28 cellular contexts compared by ENCODE assay signal in the genomic region with DNA sequence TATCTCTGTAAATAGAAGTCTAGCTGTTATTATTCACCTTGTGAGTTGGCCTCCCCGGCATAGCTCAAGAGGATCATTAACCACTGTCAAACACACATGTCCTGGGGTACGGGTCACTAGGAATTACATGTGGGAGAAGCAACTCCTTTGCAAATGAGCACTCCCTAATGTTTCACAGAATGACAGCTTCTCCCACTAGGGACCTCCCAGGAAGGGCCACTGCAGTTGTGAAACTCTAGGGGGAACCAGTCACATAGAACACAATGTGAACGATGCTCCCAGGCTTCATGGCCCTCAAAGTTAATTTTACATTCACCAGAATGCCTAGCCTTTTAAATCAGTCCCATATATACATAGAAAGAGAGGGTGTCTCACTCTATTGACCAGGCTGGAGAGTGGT. TPM values are rescaled to one million over a fixed set of nuclear protein-coding genes. Genes with fewer than 3 reads are reported as not detected.
A peak's percentile ranks its signal among the peaks of the same experiment; 100 is the strongest.
DNase-seq lines count a peak whose midpoint lies in the region; ATAC-seq, FAIRE-seq and TF ChIP-seq lines count a peak whose summit lies in the region.
"Had no signal": no experiment of that assay in that cellular context is flagged by ENCODE, and none has a peak within 500 bp of the region (broad histone marks: within the 10 kb centered on the region; RNA-seq: fewer than 3 reads in every experiment).

No MANE protein-coding gene starts in this region.

- no peaks in the 10 kb centered on the region for H3K79me2 ChIP-seq in K562 (ENCODE audit: control insufficient read depth, insufficient read depth, low read length)

- H3K4me1 ChIP-seq in K562 (replicated peaks in 1 of 2; ENCODE audit: control insufficient read depth in 2 of 2, insufficient read depth in 2 of 2, low read length in 2 of 2) = no peaks in the 10 kb centered on the region
- no peaks in the 10 kb centered on the region for H3K4me1 ChIP-seq in right lobe of liver
- no peaks in the 10 kb centered on the region for H3K4me1 ChIP-seq in effector memory CD4-positive, alpha-beta T cell (ENCODE audit: control insufficient read depth, insufficient read depth, low read length, poor library complexity, severe bottlenecking)

- 4% methylated on average over 3 of the region's 3 CpGs for WGBS in K562 (ENCODE audit: insufficient coverage, low coverage, missing lambda C conversion rate)
- WGBS in right lobe of liver (ENCODE audit: insufficient coverage, low coverage, low lambda C conversion rate, missing lambda C conversion rate) = 28% methylated on average over 3 of the region's 3 CpGs

- in situ Hi-C loops in K562 (cut with MboI) = no loop called here

- no peak for FAIRE-seq in K562 (lab: Jason Lieb, UNC)
- FAIRE-seq: endometrium had no signal

- TF ChIP-seq CTCF in GM12865 (IDR thresholded peaks at IDR 0.05; ENCODE audit: insufficient read depth, low read depth, low read length, missing control alignments) (peak; percentile 33), K562 (IDR thresholded peaks at IDR 0.05 in 2 of 3, conservative IDR thresholded peaks at IDR 0.05 in 1 of 3; ENCODE audit: insufficient read depth in 2 of 3, low read depth in 1 of 3, low read length in 3 of 3) (peak in 2 of 3 experiments; percentile 41 to 58; a peak in 4 of 6 replicates), right lobe of liver (IDR thresholded peaks at IDR 0.05) (peak in 1 of 4 donors; percentile 15)

- intact Hi-C loops in K562 (cut with micrococcal nuclease) = loop anchor here (2.0 to 5.0 kb wide), 2 partner anchors 36 to 89 kb away; no protein-coding TSS in a partner anchor
- intact Hi-C loops in right lobe of liver (cut with DNase I) = loop anchor here in 1 of 2 donors (5.0 kb wide), 1 partner anchor 89 kb away; no protein-coding TSS in a partner anchor

- TF ChIP-seq POLR2A in K562 (conservative IDR thresholded peaks at IDR 0.05) (no peak), right lobe of liver (IDR thresholded peaks at IDR 0.05) (no peak)

- CTCF ChIA-PET in K562 (lab: Yijun Ruan, JAX; ENCODE audit: low intra/inter-chr PET ratio) = interaction anchor here (4.5 kb wide), 1 partner anchor 88 kb away, joined by 53 read pairs; no protein-coding TSS in a partner anchor

- peak; percentile 61; the same call in 1 of the 3 replicates for ATAC-seq in K562
- peak; percentile 11 to 54 (median 47) for ATAC-seq in right lobe of liver
- ATAC-seq: activated T-cell treated with anti-CD3 and anti-CD28 coated beads, Interleukin-2, amount 50 U/mL, for 72 hours; CD8-positive, alpha-beta T cell; left colon; SK-N-SH treated with all-trans-retinoic acid at 6 μM for 48 hours had no signal

- TF ChIP-seq RAD21 in K562 (CRISPR knock-in tag; conservative IDR thresholded peaks at IDR 0.05 in 1 of 2, IDR thresholded peaks at IDR 0.05 in 1 of 2) = peak in 1 of 2 experiments; percentile 27; a peak in 2 of 4 replicates

- no peak overlapping the region for H3K4me2 ChIP-seq in K562 (ENCODE audit: insufficient read depth, low read length)

- H2AFZ ChIP-seq in K562 (ENCODE audit: low read depth, low read length) = no peak overlapping the region

- no peak overlapping the region for H3K9ac ChIP-seq in K562 (ENCODE audit: insufficient read depth in 1 of 2, low read depth in 2 of 2, low read length in 2 of 2)

- H3K27ac ChIP-seq in K562 (ENCODE audit: extremely low read depth, low read depth, low read length) = no peak overlapping the region
- H3K27ac ChIP-seq in right lobe of liver = no peak overlapping the region
- no peak overlapping the region for H3K27ac ChIP-seq in effector memory CD4-positive, alpha-beta T cell (ENCODE audit: insufficient read depth, low read length, poor library complexity, severe bottlenecking)
- H3K27ac ChIP-seq: coronary artery had no signal

- no peaks in the 10 kb centered on the region for H3K9me1 ChIP-seq in K562 (ENCODE audit: control insufficient read depth, insufficient read depth, low read length)

- peak; percentile 37 for DNase-seq in GM12865 (ENCODE audit: low read depth)
- DNase-seq in Kasumi-1 (lab: John Stamatoyannopoulos, UW) = peak; percentile 4 to 6
- no peak for DNase-seq in K562 (ENCODE audit: extremely low read depth in 1 of 4, low spot score in 3 of 4)
- no peak for DNase-seq in right lobe of liver
- DNase-seq in effector memory CD4-positive, alpha-beta T cell = no peak
- DNase-seq in pons (ENCODE audit: low spot score) = no peak
- DNase-seq in activated CD4-positive, alpha-beta T cell treated with anti-CD3 and anti-CD28 coated beads for 1 hour = no peak
- DNase-seq: activated CD4-positive, CD25-positive, alpha-beta regulatory T cell treated with anti-CD3 and anti-CD28 coated beads, Interleukin-2, amount 50 U/mL, for 72 hours; activated T-cell treated with anti-CD3 and anti-CD28 coated beads, Interleukin-2, amount 50 U/mL, for 72 hours; CD8-positive, alpha-beta T cell; DMS53; HCEC 1CT; left colon; midbrain; MV-4-11; NCI-H1930; NCI-H446 treated with DMSO at 0.1 percent for 48 hours; stimulated activated CD4-positive, alpha-beta T cell treated with anti-CD3 and anti-CD28 coated beads, Interleukin-1b, Interleukin-23, amount 100 ng/mL, for 48 hours; stimulated activated naive CD4-positive, alpha-beta T cell treated with Interleukin-2 at 50 U/mL for 16 hours; T1000 had no signal

- TF ChIP-seq EP300 in K562 (IDR thresholded peaks at IDR 0.05; ENCODE audit: low read length) = no peak

- POLR2A ChIA-PET in K562 (lab: Yijun Ruan, JAX) = no interaction called here

- peaks cover 3% of the 10 kb centered on the region; the same call in 1 of the 2 replicates for H3K9me3 ChIP-seq in K562 (replicated peaks; ENCODE audit: control insufficient read depth, insufficient read depth, low read depth, low read length)
- no peaks in the 10 kb centered on the region for H3K9me3 ChIP-seq in right lobe of liver
- no peaks in the 10 kb centered on the region for H3K9me3 ChIP-seq in effector memory CD4-positive, alpha-beta T cell (ENCODE audit: control insufficient read depth, low read length)

- no peaks in the 10 kb centered on the region for H3K36me3 ChIP-seq in K562 (ENCODE audit: control insufficient read depth, insufficient read depth, low read length)
- H3K36me3 ChIP-seq in right lobe of liver = no peaks in the 10 kb centered on the region
- H3K36me3 ChIP-seq in effector memory CD4-positive, alpha-beta T cell (ENCODE audit: control insufficient read depth, insufficient read depth, low read length) = no peaks in the 10 kb centered on the region

- peaks cover 3 to 16% of the 10 kb centered on the region in 2 experiments; a peak in 3 of 5 replicates for H3K27me3 ChIP-seq in K562 (ENCODE audit: control insufficient read depth in 2 of 2, insufficient read depth in 2 of 2, low read length in 2 of 2)
- H3K27me3 ChIP-seq in right lobe of liver = no peaks in the 10 kb centered on the region
- H3K27me3 ChIP-seq in effector memory CD4-positive, alpha-beta T cell (replicated peaks; ENCODE audit: control insufficient read depth, insufficient read depth, low read length, poor library complexity, severe bottlenecking) = no peaks in the 10 kb centered on the region

- no TSS peak for BruUV-seq in K562 (replicated peaks; lab: Mats Ljungman, UMichigan)

- H4K20me1 ChIP-seq in K562 (replicated peaks; ENCODE audit: control insufficient read depth, insufficient read depth, low read length) = no peaks in the 10 kb centered on the region; the same call in 1 of the 2 replicates

- H3K4me3 ChIP-seq in GM12865 (ENCODE audit: low read depth, low read length) (no peak overlapping the region), K562 (no peak overlapping the region), right lobe of liver (no peak overlapping the region)
- H3K4me3 ChIP-seq in effector memory CD4-positive, alpha-beta T cell (ENCODE audit: insufficient read depth, low read depth, low read length, poor library complexity, severe bottlenecking) = no peak overlapping the region
- H3K4me3 ChIP-seq: coronary artery had no signal

RNA-seq across cellular contexts. Expression of a gene that starts 12.4 kb away (rescaled TPM):
- 7.6 and 11.0 TPM in 2 replicates for total RNA-seq in K562 (2011; cell fraction: chromatin; rRNA removed; ENCODE audit: low replicate concordance)
- total RNA-seq in K562 (2011; cell fraction: nucleolus; rRNA removed) = 4.1 and 4.3 TPM in 2 replicates
- total RNA-seq in K562 (2011; cell fraction: nucleoplasm; rRNA removed) = 5.9 and 9.8 TPM in 2 replicates
- 1.1 and 1.8 TPM in 2 replicates for total RNA-seq in K562 (2014; rRNA removed)
- 2.6 and 3.2 TPM in 2 replicates for total RNA-seq in K562 (2014; rRNA removed; fragmentation: Illumina TruSeq; extraction: Trizol)
- total RNA-seq in K562 (2015; rRNA removed; fragmentation: Illumina TruSeq; extraction: Trizol) = 1.5 and 2.3 TPM in 2 replicates
- 1.6 and 2.0 TPM in 2 replicates for total RNA-seq in K562 (2021)
- polyA plus RNA-seq in K562 (2011; rRNA removed) = 1.3 and 1.7 TPM in 2 replicates
- 0.21 and 0.47 TPM in 2 replicates for polyA plus RNA-seq in K562 (2011; cell fraction: cytosol; rRNA removed)
- 2.5 and 4.8 TPM in 2 replicates for polyA plus RNA-seq in K562 (2011; cell fraction: nucleus; rRNA removed)
- 0.89 and 1.6 TPM in 2 replicates for polyA plus RNA-seq in K562 (2012)
- 1.2 and 2.4 TPM in 2 replicates for polyA plus RNA-seq in K562 (2014; fragmentation: Illumina TruSeq; extraction: Trizol)
- polyA plus RNA-seq in K562 (2014; fragmentation: Nextera tagmentation; extraction: Ambion mirVana) = 1 to 10 TPM; 1.8 to 2.8 TPM
- 0.58 and 1.2 TPM in 2 replicates for polyA plus RNA-seq in K562 (2014; rRNA removed)
- 3.0 and 5.2 TPM in 2 replicates for polyA minus RNA-seq in K562 (2011; rRNA and poly(A)+ RNA removed)
- 1.1 TPM in 1 of 2 replicates, not detected in the other for polyA minus RNA-seq in K562 (2011; cell fraction: cytosol; rRNA and poly(A)+ RNA removed)
- 3.0 and 4.3 TPM in 2 replicates for polyA minus RNA-seq in K562 (2011; cell fraction: nucleus; rRNA and poly(A)+ RNA removed)
- total RNA-seq in right lobe of liver = 1 to 10 TPM; 2.5 to 3.7 (median 2.6) TPM

RNA-seq across cellular contexts. Expression of a gene that starts 24.7 kb away (rescaled TPM):
- not detected in 2 replicates for total RNA-seq in K562 (2011; cell fraction: chromatin; rRNA removed; ENCODE audit: low replicate concordance)
- total RNA-seq in K562 (2011; cell fraction: nucleolus; rRNA removed) = not detected in 2 replicates
- total RNA-seq in K562 (2011; cell fraction: nucleoplasm; rRNA removed) = not detected in 2 replicates
- not detected in 2 replicates for total RNA-seq in K562 (2014; rRNA removed)
- not detected in 2 replicates for total RNA-seq in K562 (2014; rRNA removed; fragmentation: Illumina TruSeq; extraction: Trizol)
- not detected in 2 replicates for total RNA-seq in K562 (2015; rRNA removed; fragmentation: Illumina TruSeq; extraction: Trizol)
- 0.07 and 0.09 TPM in 2 replicates for total RNA-seq in K562 (2021)
- not detected in 2 replicates for polyA plus RNA-seq in K562 (2011; rRNA removed)
- 0.03 TPM in 1 of 2 replicates, not detected in the other for polyA plus RNA-seq in K562 (2011; cell fraction: cytosol; rRNA removed)
- not detected in 2 replicates for polyA plus RNA-seq in K562 (2011; cell fraction: nucleus; rRNA removed)
- not detected in 2 replicates for polyA plus RNA-seq in K562 (2012)
- not detected in 2 replicates for polyA plus RNA-seq in K562 (2014; fragmentation: Illumina TruSeq; extraction: Trizol)
- not detected for polyA plus RNA-seq in K562 (2014; fragmentation: Nextera tagmentation; extraction: Ambion mirVana)
- not detected in 2 replicates for polyA plus RNA-seq in K562 (2014; rRNA removed)
- polyA minus RNA-seq in K562 (2011; rRNA and poly(A)+ RNA removed) = 0.11 TPM in 1 of 2 replicates, not detected in the other
- not detected in 2 replicates for polyA minus RNA-seq in K562 (2011; cell fraction: cytosol; rRNA and poly(A)+ RNA removed)
- polyA minus RNA-seq in K562 (2011; cell fraction: nucleus; rRNA and poly(A)+ RNA removed) = not detected in 2 replicates
- 1 to 10 TPM; 2.0 to 6.5 (median 3.1) TPM for total RNA-seq in right lobe of liver
- total RNA-seq: activated T-cell treated with anti-CD3 and anti-CD28 coated beads, Interleukin-2, amount 50 U/mL, for 72 hours; CD8-positive, alpha-beta T cell; left colon; progenitor cell of endocrine pancreas; RPMI7951; skeletal muscle tissue had no signal
- polyA plus RNA-seq: IgD-negative memory B cell had no signal

RNA-seq across cellular contexts. Expression of a gene that starts 39.5 kb away (rescaled TPM):
- total RNA-seq in K562 (2011; cell fraction: chromatin; rRNA removed; ENCODE audit: low replicate concordance) = 14.7 and 18.8 TPM in 2 replicates
- 5.8 and 9.1 TPM in 2 replicates for total RNA-seq in K562 (2011; cell fraction: nucleolus; rRNA removed)
- total RNA-seq in K562 (2011; cell fraction: nucleoplasm; rRNA removed) = 15.0 and 29.3 TPM in 2 replicates
- total RNA-seq in K562 (2014; rRNA removed) (7.0 and 7.4 TPM in 2 replicates), K562 (2014; rRNA removed; fragmentation: Illumina TruSeq; extraction: Trizol) (13.4 and 14.6 TPM in 2 replicates), K562 (2015; rRNA removed; fragmentation: Illumina TruSeq; extraction: Trizol) (11.2 and 11.9 TPM in 2 replicates), K562 (2021) (8.6 and 8.7 TPM in 2 replicates), right lobe of liver (1 to 10 TPM; 3.1 to 4.8 (median 3.9) TPM)
- polyA plus RNA-seq in K562 (2011; rRNA removed) (12.0 and 12.1 TPM in 2 replicates), K562 (2014; fragmentation: Illumina TruSeq; extraction: Trizol) (12.3 and 12.5 TPM in 2 replicates), K562 (2014; fragmentation: Nextera tagmentation; extraction: Ambion mirVana) (1 to 10 TPM; 4.7 to 7.2 TPM), K562 (2014; rRNA removed) (10.9 and 13.2 TPM in 2 replicates)
- polyA plus RNA-seq in K562 (2011; cell fraction: cytosol; rRNA removed) = 5.2 and 5.7 TPM in 2 replicates
- polyA plus RNA-seq in K562 (2011; cell fraction: nucleus; rRNA removed) = 15.0 and 15.1 TPM in 2 replicates
- 6.7 and 7.6 TPM in 2 replicates for polyA plus RNA-seq in K562 (2012)
- 9.5 and 12.9 TPM in 2 replicates for polyA minus RNA-seq in K562 (2011; rRNA and poly(A)+ RNA removed)
- polyA minus RNA-seq in K562 (2011; cell fraction: cytosol; rRNA and poly(A)+ RNA removed) = 2.3 and 3.9 TPM in 2 replicates
- polyA minus RNA-seq in K562 (2011; cell fraction: nucleus; rRNA and poly(A)+ RNA removed) = 4.8 and 8.3 TPM in 2 replicates

RNA-seq across cellular contexts. Expression of a gene that starts 59.7 kb away (rescaled TPM):
- total RNA-seq in K562 (2011; cell fraction: chromatin; rRNA removed; ENCODE audit: low replicate concordance) = not detected in 2 replicates
- total RNA-seq in K562 (2011; cell fraction: nucleolus; rRNA removed) = not detected in 2 replicates
- total RNA-seq in K562 (2011; cell fraction: nucleoplasm; rRNA removed) = not detected in 2 replicates
- total RNA-seq in K562 (2014; rRNA removed) (not detected in 2 replicates), K562 (2014; rRNA removed; fragmentation: Illumina TruSeq; extraction: Trizol) (not detected in 2 replicates), K562 (2015; rRNA removed; fragmentation: Illumina TruSeq; extraction: Trizol) (not detected in 2 replicates), K562 (2021) (not detected in 2 replicates), right lobe of liver (not detected)
- polyA plus RNA-seq in K562 (2011; rRNA removed) (not detected in 2 replicates), K562 (2014; fragmentation: Illumina TruSeq; extraction: Trizol) (not detected in 2 replicates), K562 (2014; fragmentation: Nextera tagmentation; extraction: Ambion mirVana) (not detected), K562 (2014; rRNA removed) (not detected in 2 replicates)
- not detected in 2 replicates for polyA plus RNA-seq in K562 (2011; cell fraction: cytosol; rRNA removed)
- polyA plus RNA-seq in K562 (2011; cell fraction: nucleus; rRNA removed) = not detected in 2 replicates
- not detected in 2 replicates for polyA plus RNA-seq in K562 (2012)
- polyA minus RNA-seq in K562 (2011; rRNA and poly(A)+ RNA removed) = not detected in 2 replicates
- not detected in 2 replicates for polyA minus RNA-seq in K562 (2011; cell fraction: cytosol; rRNA and poly(A)+ RNA removed)
- not detected in 2 replicates for polyA minus RNA-seq in K562 (2011; cell fraction: nucleus; rRNA and poly(A)+ RNA removed)
- total RNA-seq: activated T-cell treated with anti-CD3 and anti-CD28 coated beads, Interleukin-2, amount 50 U/mL, for 72 hours; CD8-positive, alpha-beta T cell; left colon; progenitor cell of endocrine pancreas; RPMI7951; skeletal muscle tissue had no signal
- polyA plus RNA-seq: IgD-negative memory B cell, thymus had no signal

Comparison
In these comparisons a context has a peak if more than half of its experiments do, and no peak if none do; other contexts are left out.
1. DNase-seq: peak in GM12865 (single experiment) and Kasumi-1 (2 of 2); none in K562 (0 of 4), right lobe of liver (0 of 3), effector memory CD4-positive, alpha-beta T cell (0 of 3), pons (single experiment) and activated CD4-positive, alpha-beta T cell treated with anti-CD3 and anti-CD28 coated beads for 1 hour (single experiment).